16 cellular contexts compared by ENCODE assay signal in genomic region chr12:541676-542289, GRCh38.
DNase-seq lines count a peak whose midpoint lies in the region; ATAC-seq and TF ChIP-seq lines count a peak whose summit lies in the region.
"Had no signal": no experiment of that assay in that cellular context is flagged by ENCODE, and none has a peak within 500 bp of the region (broad histone marks: within the 10 kb centered on the region; RNA-seq: fewer than 3 reads in every experiment).

No MANE protein-coding gene starts in this region.

- BruUV-seq in OCI-LY7 (replicated peaks; lab: Mats Ljungman, UMichigan): no TSS peak

- H3K27ac Mint-ChIP-seq in GM23338 (0 out of 2 replicates have a peak overlapping the region, but pooled peaks have one; percentile 36), WTC11 (no peak overlapping the region)
- H3K27ac Mint-ChIP-seq: activated CD4-positive, alpha-beta T cell treated with anti-CD3 and anti-CD28 coated beads for 36 hours; activated T-cell treated with anti-CD3 and anti-CD28 coated beads, Interleukin-2, amount 50 U/mL, for 72 hours; B cell; naive thymus-derived CD4-positive, alpha-beta T cell had no signal

- H3K4me1 ChIP-seq in GM23338 (ENCODE audit: insufficient read depth) (peaks cover 7% of the 10 kb centered on the region; the same call in 1 of the 2 replicates), right cardiac atrium (ENCODE audit: control insufficient read depth, insufficient read depth, low read length) (peaks cover 4% of the 10 kb centered on the region), OCI-LY7 (ENCODE audit: insufficient read depth, low read length, poor library complexity, severe bottlenecking) (no peaks in the 10 kb centered on the region)

- TF ChIP-seq CTCF in GM23338 (conservative IDR thresholded peaks at IDR 0.05; ENCODE audit: low read depth in 2 of 2) (no peak), WTC11 (IDR thresholded peaks at IDR 0.05) (no peak), retinal pigment epithelial cell (conservative IDR thresholded peaks at IDR 0.05; ENCODE audit: low read depth, low read length) (peak; percentile 17), OCI-LY7 (conservative IDR thresholded peaks at IDR 0.05; ENCODE audit: low read length) (no peak)

- H2AFZ ChIP-seq in GM23338 (no peak overlapping the region), OCI-LY7 (ENCODE audit: low read length) (no peak overlapping the region)

- no peak overlapping the region for H3K27ac ChIP-seq in GM23338 (ENCODE audit: low read depth)
- peak overlapping the region; percentile 46 for H3K27ac ChIP-seq in right cardiac atrium (ENCODE audit: low read length)
- H3K27ac ChIP-seq in OCI-LY7 (ENCODE audit: low read depth, low read length, poor library complexity, severe bottlenecking): no peak overlapping the region

- H3K27me3 Mint-ChIP-seq in GM23338 (ENCODE audit: insufficient read depth, low read depth, poor library complexity) (peaks cover 10% of the 10 kb centered on the region), WTC11 (ENCODE audit: low read depth) (no peaks in the 10 kb centered on the region)

- DNase-seq in GM23338 (ENCODE audit: low spot score): no peak
- no peak for DNase-seq in WTC11 (ENCODE audit: low spot score)
- DNase-seq in right cardiac atrium: no peak
- DNase-seq in retinal pigment epithelial cell (ENCODE audit: low read depth): no peak
- DNase-seq in stimulated activated CD4-positive, alpha-beta T cell treated with anti-CD3 and anti-CD28 coated beads, Interleukin-1b, Interleukin-23, amount 100 ng/mL, for 48 hours: no peak
- no peak for DNase-seq in OCI-LY7 (ENCODE audit: low spot score)
- no peak for DNase-seq in GM19238 (ENCODE audit: insufficient read length, low spot score)
- DNase-seq: activated CD4-positive, alpha-beta T cell treated with anti-CD3 and anti-CD28 coated beads for 36 hours; activated T-cell treated with anti-CD3 and anti-CD28 coated beads, Interleukin-2, amount 50 U/mL, for 72 hours; body of pancreas; KBM-7; naive thymus-derived CD4-positive, alpha-beta T cell; NCI-H187; NCI-H82 had no signal

- peaks cover 3% of the 10 kb centered on the region; the same call in 1 of the 3 replicates for H3K36me3 Mint-ChIP-seq in GM23338 (ENCODE audit: low read depth)
- H3K36me3 Mint-ChIP-seq in WTC11: no peaks in the 10 kb centered on the region

- H3K79me2 ChIP-seq in GM23338 (replicated peaks; ENCODE audit: insufficient read depth) (no peaks in the 10 kb centered on the region), OCI-LY7 (ENCODE audit: insufficient read depth, low read depth, low read length) (no peaks in the 10 kb centered on the region)

- no peak overlapping the region for H3K4me2 ChIP-seq in GM23338
- no peak overlapping the region for H3K4me2 ChIP-seq in OCI-LY7 (ENCODE audit: low read length)

- peaks cover 6% of the 10 kb centered on the region for H3K27me3 ChIP-seq in GM23338 (ENCODE audit: insufficient read depth)
- H3K27me3 ChIP-seq in right cardiac atrium (ENCODE audit: control insufficient read depth, insufficient read depth): no peaks in the 10 kb centered on the region
- H3K27me3 ChIP-seq: body of pancreas had no signal

- intact Hi-C loops in right cardiac atrium (cut with DNase I): no loop called here
- intact Hi-C loops in OCI-LY7 (cut with micrococcal nuclease; ENCODE audit: unreplicated experiment): no loop called here

- H4K20me1 ChIP-seq in GM23338 (replicated peaks; ENCODE audit: insufficient read depth): no peaks in the 10 kb centered on the region
- H4K20me1 ChIP-seq in OCI-LY7 (ENCODE audit: insufficient read depth, low read length): no peaks in the 10 kb centered on the region

- CTCF ChIA-PET in WTC11 (lab: Charles Lee): interaction anchor here (1.4 to 3.0 kb wide), 2 partner anchors 87 to 88 kb away, joined by 4 to 14 read pairs; no protein-coding TSS in a partner anchor
- CTCF ChIA-PET in OCI-LY7 (lab: Charles Lee; ENCODE audit: unreplicated experiment): no interaction called here

- ATAC-seq in GM23338 (peak; percentile 13), WTC11 (no peak; the same call in 1 of the 2 replicates), right cardiac atrium (peak in 1 of 2 donors; percentile 20), GM18870 (IDR thresholded peaks at IDR 0.05; ENCODE audit: unreplicated experiment) (no peak)
- ATAC-seq: activated CD4-positive, alpha-beta T cell treated with anti-CD3 and anti-CD28 coated beads for 36 hours; activated T-cell treated with anti-CD3 and anti-CD28 coated beads, Interleukin-2, amount 50 U/mL, for 72 hours; body of pancreas; naive thymus-derived CD4-positive, alpha-beta T cell had no signal

- no peaks in the 10 kb centered on the region for H3F3A ChIP-seq in GM23338 (replicated peaks; ENCODE audit: low read depth)

- POLR2A ChIA-PET in WTC11 (lab: Charles Lee) (no interaction called here), OCI-LY7 (lab: Charles Lee) (no interaction called here)

- H3K4me3 Mint-ChIP-seq in GM23338: no peak overlapping the region
- H3K4me3 Mint-ChIP-seq in WTC11: no peak overlapping the region
- H3K4me3 Mint-ChIP-seq: activated CD4-positive, alpha-beta T cell treated with anti-CD3 and anti-CD28 coated beads for 36 hours; activated T-cell treated with anti-CD3 and anti-CD28 coated beads, Interleukin-2, amount 50 U/mL, for 72 hours; B cell had no signal

- H3K4me1 Mint-ChIP-seq in GM23338 (peaks cover 18% of the 10 kb centered on the region), WTC11 (peaks cover 16% of the 10 kb centered on the region)

- H3K36me3 ChIP-seq in GM23338 (ENCODE audit: insufficient read depth) (no peaks in the 10 kb centered on the region), OCI-LY7 (ENCODE audit: insufficient read depth, low read length) (no peaks in the 10 kb centered on the region)

- H3K9me3 Mint-ChIP-seq in GM23338 (no peaks in the 10 kb centered on the region), WTC11 (no peaks in the 10 kb centered on the region)
- H3K9me3 Mint-ChIP-seq: activated T-cell treated with anti-CD3 and anti-CD28 coated beads, Interleukin-2, amount 50 U/mL, for 72 hours; naive thymus-derived CD4-positive, alpha-beta T cell had no signal

- no peak overlapping the region for H3K4me3 ChIP-seq in GM23338
- no peak overlapping the region for H3K4me3 ChIP-seq in right cardiac atrium (ENCODE audit: low read length)
- H3K4me3 ChIP-seq in retinal pigment epithelial cell (ENCODE audit: low read length): no peak overlapping the region
- H3K4me3 ChIP-seq in OCI-LY7 (ENCODE audit: low read depth, low read length, poor library complexity, severe bottlenecking): no peak overlapping the region
- H3K4me3 ChIP-seq: body of pancreas had no signal

- WGBS in right cardiac atrium: 54% methylated on average over 8 of the region's 8 CpGs

- H3K9me2 ChIP-seq in GM23338 (ENCODE audit: insufficient read depth) (no peaks in the 10 kb centered on the region), OCI-LY7 (ENCODE audit: insufficient read depth, low read length) (no peaks in the 10 kb centered on the region)

- H3K9me3 ChIP-seq in right cardiac atrium (ENCODE audit: control insufficient read depth, low read length) (no peaks in the 10 kb centered on the region), OCI-LY7 (ENCODE audit: low read length) (no peaks in the 10 kb centered on the region)
- H3K9me3 ChIP-seq: body of pancreas had no signal

TF ChIP-seq in GM23338, 12 proteins besides CTCF, POLR2A, EP300 and RAD21 (continues in another document):
- TF ChIP-seq ZNF331 (CRISPR knock-in tag; IDR thresholded peaks at IDR 0.05; ENCODE audit: low read depth): no peak
- TF ChIP-seq POLR2AphosphoS5 (IDR thresholded peaks at IDR 0.05; ENCODE audit: low read depth): no peak

TF ChIP-seq in WTC11, 78 proteins besides CTCF, POLR2A, EP300 and RAD21:
- TF ChIP-seq SP1 (CRISPR knock-in tag; conservative IDR thresholded peaks at IDR 0.05) (no peak), ERG (CRISPR knock-in tag; IDR thresholded peaks at IDR 0.05) (no peak), ZNF219 (CRISPR knock-in tag; IDR thresholded peaks at IDR 0.05; ENCODE audit: borderline replicate concordance) (no peak), NR3C1 (CRISPR knock-in tag; conservative IDR thresholded peaks at IDR 0.05; ENCODE audit: low read depth) (no peak), ZNF121 (CRISPR knock-in tag; IDR thresholded peaks at IDR 0.05) (peak; percentile 52; the same call in 1 of the 2 replicates)
